Comparison of ENCODE assay signal across 30 cellular contexts in genomic region chr4:24601121-24601520, GRCh38.
"Had no signal": no experiment of that assay in that cellular context is flagged by ENCODE, and none has a peak within 500 bp of the region (broad histone marks: within the 10 kb centered on the region; RNA-seq: fewer than 3 reads in every experiment).

No MANE protein-coding gene starts in this region.

- H3K36me3 ChIP-seq: adrenal gland had no signal

- H3K9me3 ChIP-seq: adrenal gland, body of pancreas had no signal

- H3K4me3 Mint-ChIP-seq: activated CD4-positive, alpha-beta memory T cell treated with anti-CD3 and anti-CD28 coated beads, Interleukin-2, amount 10 ng/mL, durations not matched to agents 7 days and 5 days; activated naive CD8-positive, alpha-beta T cell treated with anti-CD3 and anti-CD28 coated beads, Interleukin-2, amount 10 ng/mL, durations not matched to agents 7 days and 5 days; activated T-cell treated with anti-CD3 and anti-CD28 coated beads, Interleukin-2, amount 50 U/mL, for 72 hours; T-cell had no signal

- H3K4me3 ChIP-seq: adrenal gland, body of pancreas, SK-N-MC had no signal

- H3K4me1 Mint-ChIP-seq: activated CD4-positive, alpha-beta memory T cell treated with anti-CD3 and anti-CD28 coated beads, Interleukin-2, amount 10 ng/mL, durations not matched to agents 7 days and 5 days had no signal

- ATAC-seq: activated T-cell treated with anti-CD3 and anti-CD28 coated beads, Interleukin-2, amount 50 U/mL, for 72 hours; body of pancreas; Right ventricle myocardium inferior; T-cell had no signal

- H3K27ac Mint-ChIP-seq: activated CD4-positive, alpha-beta memory T cell treated with anti-CD3 and anti-CD28 coated beads, Interleukin-2, amount 10 ng/mL, durations not matched to agents 7 days and 5 days; activated naive CD8-positive, alpha-beta T cell treated with anti-CD3 and anti-CD28 coated beads, Interleukin-2, amount 10 ng/mL, durations not matched to agents 7 days and 5 days; activated T-cell treated with anti-CD3 and anti-CD28 coated beads, Interleukin-2, amount 50 U/mL, for 72 hours; activated T-helper 2 cell treated with anti-CD3 and anti-CD28 coated beads, Interferon-gamma antibody, Interleukin-2, Interleukin-4, amounts not matched to agents 10 μg/mL and 5 μg/mL and 100 μg/mL, durations not matched to agents 14 hours and 24 hours and 36 hours; T-cell had no signal

- H3K36me3 Mint-ChIP-seq: activated naive CD8-positive, alpha-beta T cell treated with anti-CD3 and anti-CD28 coated beads, Interleukin-2, amount 10 ng/mL, durations not matched to agents 7 days and 5 days; T-cell had no signal

- DNase-seq: activated CD4-positive, alpha-beta memory T cell treated with anti-CD3 and anti-CD28 coated beads, Interleukin-2, amount 10 ng/mL, durations not matched to agents 7 days and 5 days; activated CD4-positive, alpha-beta T cell treated with anti-CD3 and anti-CD28 coated beads, Interleukin-2, amount 50 U/mL, for 1 hour; activated CD4-positive, CD25-positive, alpha-beta regulatory T cell; activated CD8-positive, alpha-beta memory T cell treated with anti-CD3 and anti-CD28 coated beads, Interleukin-2, amount 50 U/mL, for 4 hours; activated gamma-delta T cell treated with Interleukin-2 at 50 U/mL for 16 hours; activated naive CD4-positive, alpha-beta T cell treated with anti-CD3 and anti-CD28 coated beads, Interleukin-2, amount 50 U/mL, for 16 hours; activated naive CD8-positive, alpha-beta T cell treated with anti-CD3 and anti-CD28 coated beads, Interleukin-2, amount 10 ng/mL, durations not matched to agents 7 days and 5 days; activated T-cell treated with anti-CD3 and anti-CD28 coated beads, Interleukin-2, amount 50 U/mL, for 72 hours; adrenal gland; aorta; body of pancreas; central memory CD4-positive, alpha-beta T cell; Kasumi-1; KBM-7; NCI-H1105 treated with DMSO at 0.1 percent for 48 hours; NCI-H1436 treated with DMSO at 0.1 percent for 48 hours; NCI-H187 treated with DMSO at 0.1 percent for 48 hours; NCI-H2081 treated with DMSO at 0.1 percent for 48 hours; NCI-H446; NCI-H524 treated with DMSO at 0.1 percent for 48 hours; NCI-H774; RPMI8226; T-cell; T-helper 2 cell; T1000 had no signal

- H3K4me1 ChIP-seq: adrenal gland had no signal

- FAIRE-seq: bronchial epithelial cell, TTC549 had no signal

- H3K27me3 ChIP-seq: adrenal gland, body of pancreas had no signal
